ENCODE assay signal across 10 cellular contexts in the genomic region with DNA sequence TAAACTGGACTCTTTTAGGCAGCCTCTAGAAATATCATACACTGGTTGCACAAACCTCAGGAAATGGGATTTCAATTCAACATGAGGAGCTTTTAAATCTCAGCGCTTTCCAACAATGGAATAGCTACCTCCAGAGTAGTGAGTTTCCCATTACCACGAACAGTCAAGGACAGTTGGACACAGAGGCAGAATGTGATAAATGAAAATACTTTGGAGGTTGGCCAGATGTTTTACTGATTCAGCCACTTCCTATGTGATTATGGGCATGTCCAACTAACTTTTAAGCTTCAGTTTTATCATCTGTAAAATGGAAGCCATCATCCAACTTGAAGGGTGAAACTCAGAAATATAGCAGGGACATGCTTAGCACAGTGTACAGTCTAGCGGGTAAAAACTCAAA. TPM values are rescaled to one million over a fixed set of nuclear protein-coding genes. Genes with fewer than 3 reads are reported as not detected.
DNase-seq lines count a peak whose midpoint lies in the region; ATAC-seq and TF ChIP-seq lines count a peak whose summit lies in the region.
"Had no signal": no experiment of that assay in that cellular context is flagged by ENCODE, and none has a peak within 500 bp of the region (broad histone marks: within the 10 kb centered on the region; RNA-seq: fewer than 3 reads in every experiment).

No MANE protein-coding gene starts in this region.

- peak overlapping the region; percentile 85 for H3K4me3 ChIP-seq in psoas muscle

- no peaks in the 10 kb centered on the region for H3K9me3 ChIP-seq in psoas muscle

- H3K4me3 Mint-ChIP-seq in activated T-cell treated with anti-CD3 and anti-CD28 coated beads, Interleukin-2, amount 50 U/mL, for 4 hours: peak overlapping the region; percentile 94
- H3K4me3 Mint-ChIP-seq in endothelial cell (ENCODE audit: unreplicated experiment): no peak overlapping the region

- H3K4me1 ChIP-seq in psoas muscle: peaks cover 38% of the 10 kb centered on the region

- H3K27ac Mint-ChIP-seq in endothelial cell (ENCODE audit: unreplicated experiment): peak overlapping the region; percentile 16

- WGBS in psoas muscle, 3 donors: 62 to 77% (median 69%) methylated on average over 3 of the region's 3 CpGs

- H3K36me3 Mint-ChIP-seq in activated T-cell treated with anti-CD3 and anti-CD28 coated beads, Interleukin-2, amount 50 U/mL, for 4 hours (ENCODE audit: insufficient read depth): peaks cover 26% of the 10 kb centered on the region
- H3K36me3 Mint-ChIP-seq in endothelial cell (ENCODE audit: low read depth, unreplicated experiment): peaks cover 3% of the 10 kb centered on the region

- no peak for ATAC-seq in activated T-cell treated with anti-CD3 and anti-CD28 coated beads, Interleukin-2, amount 50 U/mL, for 4 hours
- ATAC-seq in psoas muscle: no peak
- no peak for ATAC-seq in GM19467 (IDR thresholded peaks at IDR 0.05; ENCODE audit: unreplicated experiment)
- no peak for ATAC-seq in HG02798 (IDR thresholded peaks at IDR 0.05; ENCODE audit: poor library complexity, unreplicated experiment)

- no peak for DNase-seq in activated T-cell treated with anti-CD3 and anti-CD28 coated beads, Interleukin-2, amount 50 U/mL, for 4 hours
- no peak for DNase-seq in activated T-cell treated with anti-CD3 and anti-CD28 coated beads, Interleukin-2, amount 50 U/mL, for 1 hour
- DNase-seq in RPMI7951 (ENCODE audit: low read depth) (peak; percentile 3), endothelial cell (ENCODE audit: low spot score) (no peak), psoas muscle (no peak), GOT3 (lab: John Stamatoyannopoulos, UW) (no peak)
- DNase-seq: anterior cingulate cortex, erythroblast had no signal

- H3K27ac ChIP-seq in psoas muscle: no peak overlapping the region

- H3K27me3 Mint-ChIP-seq in activated T-cell treated with anti-CD3 and anti-CD28 coated beads, Interleukin-2, amount 50 U/mL, for 4 hours (ENCODE audit: low read depth): no peaks in the 10 kb centered on the region
- H3K27me3 Mint-ChIP-seq in endothelial cell (ENCODE audit: unreplicated experiment): no peaks in the 10 kb centered on the region

- H3K9me3 Mint-ChIP-seq in activated T-cell treated with anti-CD3 and anti-CD28 coated beads, Interleukin-2, amount 50 U/mL, for 4 hours: no peaks in the 10 kb centered on the region
- H3K9me3 Mint-ChIP-seq in endothelial cell (ENCODE audit: unreplicated experiment): no peaks in the 10 kb centered on the region

- no peaks in the 10 kb centered on the region for H3K27me3 ChIP-seq in psoas muscle (ENCODE audit: insufficient read depth in 3 of 3, low read length in 2 of 3)

- H3K36me3 ChIP-seq in psoas muscle (ENCODE audit: insufficient read depth in 1 of 2, low read depth in 1 of 2): peaks cover 5 to 43% of the 10 kb centered on the region in 2 donors

- TF ChIP-seq CTCF in endothelial cell (IDR thresholded peaks at IDR 0.05; ENCODE audit: unreplicated experiment) (no peak), psoas muscle (IDR thresholded peaks at IDR 0.05) (no peak)

- intact Hi-C loops in psoas muscle (cut with DNase I): loop anchor here in 1 of 2 donors (5.0 kb wide), 1 partner anchor 51 kb away; a partner anchor contains a TSS

- peaks cover 62% of the 10 kb centered on the region for H3K4me1 Mint-ChIP-seq in activated T-cell treated with anti-CD3 and anti-CD28 coated beads, Interleukin-2, amount 50 U/mL, for 4 hours (ENCODE audit: low read depth)
- H3K4me1 Mint-ChIP-seq in endothelial cell (ENCODE audit: unreplicated experiment): peaks cover 14% of the 10 kb centered on the region

RNA-seq across cellular contexts. Expression of a gene that starts 2.1 kb away (rescaled TPM):
- 10 to 100 TPM; 66.7 to 72.7 (median 66.9) TPM for total RNA-seq in activated T-cell treated with anti-CD3 and anti-CD28 coated beads, Interleukin-2, amount 50 U/mL, for 4 hours
- total RNA-seq in RPMI7951 (2014; rRNA removed; shearing (Covaris generic)): 11.5 and 23.1 TPM in 2 replicates
- total RNA-seq in endothelial cell (ENCODE audit: unreplicated experiment) (58.4 TPM), psoas muscle (10 to 100 TPM; 22.6 to 36.8 (median 26.4) TPM)
- polyA plus RNA-seq in psoas muscle: 10 to 100 TPM in 2 of 3 donors, 1 to 10 TPM in 1; 8.0 to 26.5 (median 22.1) TPM

RNA-seq across cellular contexts. Expression of a gene that starts 51.6 kb away (rescaled TPM):
- 10 to 100 TPM; 64.3 to 75.9 (median 73.3) TPM for total RNA-seq in activated T-cell treated with anti-CD3 and anti-CD28 coated beads, Interleukin-2, amount 50 U/mL, for 4 hours
- total RNA-seq in RPMI7951 (2014; rRNA removed; shearing (Covaris generic)): 33.6 and 35.3 TPM in 2 replicates
- total RNA-seq in endothelial cell (ENCODE audit: unreplicated experiment): 42.9 TPM
- total RNA-seq in psoas muscle: 10 to 100 TPM in 3 of 4 donors, 1 to 10 TPM in 1; 7.6 to 15.7 (median 15.0) TPM
- 1 to 10 TPM; 6.2 to 8.9 (median 8.9) TPM for polyA plus RNA-seq in psoas muscle
